ENCODE assay signal across 7 cellular contexts in the genomic region with DNA sequence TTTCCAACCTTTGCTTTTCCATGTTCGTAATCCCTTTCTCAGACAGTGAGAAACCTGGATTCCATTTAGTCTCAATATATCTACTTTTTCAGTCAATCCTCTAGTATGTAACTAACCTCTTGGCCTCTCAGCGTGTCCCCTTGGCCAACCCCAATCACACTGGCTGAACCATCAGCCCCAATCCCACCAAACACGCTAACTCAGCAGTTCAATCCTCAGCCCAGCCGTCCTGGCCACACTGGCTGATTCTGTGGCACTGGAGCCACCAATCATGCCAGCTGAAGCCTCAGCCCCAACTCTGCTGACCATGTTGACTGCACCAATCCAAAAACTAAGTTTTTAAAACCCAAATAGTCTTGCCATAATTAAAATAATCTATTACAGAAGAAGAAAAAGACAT.
"Had no signal": no experiment of that assay in that cellular context is flagged by ENCODE, and none has a peak within 500 bp of the region (broad histone marks: within the 10 kb centered on the region; RNA-seq: fewer than 3 reads in every experiment).

No MANE protein-coding gene starts in this region.

- FAIRE-seq: H54, HTR-8/SVneo had no signal

- H3K9ac ChIP-seq: GM23248 had no signal

- H3K4me3 ChIP-seq: GM23248 had no signal

- H2AFZ ChIP-seq: GM23248 had no signal

- H3K27ac ChIP-seq: GM23248 had no signal

- DNase-seq: GM23248, GOT3, H9, HCEC 1CT, KG1 had no signal
